ENCODE assay signal across 1 cellular context in the genomic region with DNA sequence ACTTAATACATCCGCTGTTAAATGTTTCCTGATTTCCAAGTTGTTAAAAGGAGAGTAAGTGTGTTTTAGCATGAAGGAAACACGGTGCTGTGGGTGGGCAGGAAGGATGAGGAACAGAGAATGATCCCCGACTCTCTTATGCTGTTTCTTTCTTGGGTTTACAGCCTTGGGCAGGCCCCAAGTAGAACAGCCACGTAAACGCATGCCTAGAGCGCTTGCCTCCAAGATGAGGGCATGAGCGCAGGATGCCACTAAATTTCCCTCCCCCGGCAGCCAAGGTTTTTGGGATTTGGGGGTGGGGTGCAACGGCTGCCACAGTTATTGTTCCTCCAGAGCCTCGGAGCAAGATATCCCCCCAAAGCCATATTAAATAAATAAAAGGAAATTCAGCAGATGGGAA.
TF ChIP-seq lines count a peak whose summit lies in the region.

No MANE protein-coding gene starts in this region.

TF ChIP-seq in K562, 482 proteins besides CTCF, POLR2A, EP300 and RAD21:
- TF ChIP-seq CREB3L1 (IDR thresholded peaks at IDR 0.05; ENCODE audit: borderline replicate concordance, low read depth), result no peak
- no peak for TF ChIP-seq ARID3A (IDR thresholded peaks at IDR 0.05; ENCODE audit: borderline replicate concordance, low read depth, low read length)
- no peak for TF ChIP-seq YY1 (IDR thresholded peaks at IDR 0.05; ENCODE audit: borderline replicate concordance in 1 of 3, control insufficient read depth in 1 of 3, extremely low read depth in 1 of 3, insufficient read depth in 3 of 3, insufficient read length in 1 of 3, insufficient replicate concordance in 2 of 3, low read depth in 1 of 3, low read length in 2 of 3)
- no peak for TF ChIP-seq SMARCE1 (IDR thresholded peaks at IDR 0.05)
- no peak for TF ChIP-seq ZBTB2 (IDR thresholded peaks at IDR 0.05)
- TF ChIP-seq GTF2F1 (IDR thresholded peaks at IDR 0.05; ENCODE audit: low read depth, low read length), result no peak
- no peak for TF ChIP-seq NR2F6 (CRISPR knock-in tag; IDR thresholded peaks at IDR 0.05)
